Comparison of ENCODE assay signal across 8 cellular contexts in the genomic region with DNA sequence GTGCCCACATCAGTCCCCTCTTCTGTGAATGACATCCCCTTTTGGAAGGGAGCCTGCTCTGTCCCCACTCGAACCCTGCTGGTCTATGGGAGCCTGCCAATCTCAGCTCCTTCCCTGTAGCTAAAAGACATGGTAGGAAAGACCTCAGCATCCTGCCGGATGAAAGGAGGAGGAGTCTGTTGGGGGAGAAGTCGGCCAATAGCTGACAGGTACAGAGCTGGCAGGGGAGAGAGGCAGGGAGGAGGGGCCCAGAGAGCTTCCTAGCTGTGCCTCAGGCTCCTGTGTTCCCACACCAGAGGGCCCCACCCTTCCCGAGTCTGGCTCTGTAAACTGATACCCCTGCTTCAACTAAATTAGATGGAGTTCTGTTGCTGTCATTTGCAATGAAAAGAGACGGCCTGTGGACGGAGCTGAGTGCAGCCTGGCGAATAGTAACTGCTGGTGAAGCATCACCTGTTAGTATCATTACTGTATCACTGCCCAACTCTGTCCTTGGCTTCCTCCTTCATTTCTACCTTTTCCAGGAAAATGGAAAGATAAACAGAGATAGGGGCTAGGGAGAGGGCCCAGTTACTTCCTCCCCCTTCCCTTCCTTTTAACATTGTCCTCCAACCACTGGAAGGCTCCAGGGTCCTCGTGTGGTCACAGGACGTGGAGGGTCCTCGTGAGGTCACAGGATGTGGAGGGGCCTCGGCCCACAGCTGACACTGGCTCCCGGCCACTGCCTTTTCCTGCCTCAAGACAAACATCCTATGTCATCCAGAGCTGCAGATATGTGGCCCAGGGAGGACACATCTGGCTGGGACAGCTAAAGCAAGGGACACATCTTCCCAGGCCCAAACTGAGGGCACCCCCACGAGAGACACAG. TPM values are rescaled to one million over a fixed set of nuclear protein-coding genes. Genes with fewer than 3 reads are reported as not detected.
A peak's percentile ranks its signal among the peaks of the same experiment; 100 is the strongest.
DNase-seq lines count a peak whose midpoint lies in the region; ATAC-seq and TF ChIP-seq lines count a peak whose summit lies in the region.

No MANE protein-coding gene starts in this region.

- H3K27ac Mint-ChIP-seq in neural progenitor cell = peak overlapping the region; percentile 92

- H3K36me3 Mint-ChIP-seq in neural progenitor cell = peaks cover 11% of the 10 kb centered on the region

- H3K27ac ChIP-seq in neural progenitor cell = peak overlapping the region; percentile 21

- ATAC-seq in HG02884 (IDR thresholded peaks at IDR 0.05; ENCODE audit: unreplicated experiment) (no peak), GM18498 (IDR thresholded peaks at IDR 0.05; ENCODE audit: unreplicated experiment) (no peak)

- H3K4me3 Mint-ChIP-seq in neural progenitor cell = peak overlapping the region; percentile 52

- peaks cover 17% of the 10 kb centered on the region for H3F3A ChIP-seq in neural progenitor cell (ENCODE audit: low read depth)

- H3K4me3 ChIP-seq in neural progenitor cell = no peak overlapping the region

- peaks cover 18% of the 10 kb centered on the region for H3K4me1 ChIP-seq in neural progenitor cell

- H3K27me3 Mint-ChIP-seq in neural progenitor cell (ENCODE audit: insufficient read depth, low read depth) = peaks cover 2% of the 10 kb centered on the region

- H3K9me3 Mint-ChIP-seq in neural progenitor cell = no peaks in the 10 kb centered on the region

- H2AFZ ChIP-seq in neural progenitor cell (replicated peaks) = no peak overlapping the region

- H3K27me3 ChIP-seq in neural progenitor cell = no peaks in the 10 kb centered on the region

- H3K36me3 ChIP-seq in neural progenitor cell = no peaks in the 10 kb centered on the region

- peak; percentile 58 for DNase-seq in H4 (ENCODE audit: low spot score)
- DNase-seq in NCI-H510A (lab: John Stamatoyannopoulos, UW) = peak; percentile 94
- DNase-seq in ecto neural progenitor cell (ENCODE audit: low spot score) = peak; percentile 88
- DNase-seq in neural progenitor cell (ENCODE audit: low spot score) = peak; percentile 94
- DNase-seq in SIG-M5 (lab: John Stamatoyannopoulos, UW) = no peak
- no peak for DNase-seq in HuH-7 (ENCODE audit: low spot score)

- peaks cover 91% of the 10 kb centered on the region for H4K20me1 ChIP-seq in neural progenitor cell (ENCODE audit: low read depth)

- H3K4me2 ChIP-seq in neural progenitor cell = peak overlapping the region; percentile 58

- no peaks in the 10 kb centered on the region for H3K9me3 ChIP-seq in neural progenitor cell (ENCODE audit: low read depth)

- peaks cover 32% of the 10 kb centered on the region for H3K4me1 Mint-ChIP-seq in neural progenitor cell

- H3K79me2 ChIP-seq in neural progenitor cell (ENCODE audit: low read depth) = peaks cover 82% of the 10 kb centered on the region

- TF ChIP-seq CTCF in neural progenitor cell (IDR thresholded peaks at IDR 0.05) = no peak

- no peak overlapping the region for H3K9ac ChIP-seq in neural progenitor cell

RNA-seq across cellular contexts. Expression of gene FXYD6, which starts 15.1 kb away (rescaled TPM):
- total RNA-seq in H4 (2014; rRNA removed; shearing (Covaris generic)) = 12.8 and 15.8 TPM in 2 replicates
- 95.6 and 123 TPM in 2 replicates for total RNA-seq in neural progenitor cell (ENCODE audit: low replicate concordance)

RNA-seq across cellular contexts. Expression of gene FXYD2, which starts 36.8 kb away (rescaled TPM):
- not detected in 2 replicates for total RNA-seq in H4 (2014; rRNA removed; shearing (Covaris generic))
- total RNA-seq in neural progenitor cell (ENCODE audit: low replicate concordance) = 1.7 and 1.9 TPM in 2 replicates

Comparison
In these comparisons a context has a peak if more than half of its experiments do, and no peak if none do; other contexts are left out.
1. DNase-seq: peak in H4 (single experiment), NCI-H510A (single experiment), ecto neural progenitor cell (single experiment) and neural progenitor cell (single experiment); none in SIG-M5 (single experiment) and HuH-7 (single experiment).